ENCODE assay signal across 33 cellular contexts in the genomic region with DNA sequence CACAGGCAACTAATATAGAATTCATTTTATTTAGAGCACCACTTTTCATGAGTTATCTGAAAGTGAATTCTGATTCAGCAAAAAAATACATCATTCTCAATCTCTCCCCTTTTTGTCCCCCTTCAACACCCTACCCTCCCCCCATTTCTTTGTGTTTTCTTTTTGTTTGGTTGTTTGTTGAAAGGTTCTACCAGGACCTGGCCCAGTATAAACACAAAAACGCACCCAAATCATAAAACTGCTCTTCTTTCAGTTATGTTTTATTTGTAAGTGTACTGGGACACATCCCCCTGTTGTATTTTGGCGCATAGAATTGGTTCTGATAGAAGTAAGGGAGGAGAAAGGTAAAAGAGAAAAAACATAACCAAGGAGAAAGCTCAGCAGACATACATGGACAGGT. TPM values are rescaled to one million over a fixed set of nuclear protein-coding genes. Genes with fewer than 3 reads are reported as not detected.
"Had no signal": no experiment of that assay in that cellular context is flagged by ENCODE, and none has a peak within 500 bp of the region (broad histone marks: within the 10 kb centered on the region; RNA-seq: fewer than 3 reads in every experiment).

No MANE protein-coding gene starts in this region.

- H3K27ac Mint-ChIP-seq: activated B cell treated with CpG ODN at 0.5 μM for 24 hours; activated CD4-positive, alpha-beta memory T cell treated with anti-CD3 and anti-CD28 coated beads for 36 hours; activated naive CD4-positive, alpha-beta T cell treated with anti-CD3 and anti-CD28 coated beads for 36 hours; activated naive CD8-positive, alpha-beta T cell treated with anti-CD3 and anti-CD28 coated beads for 36 hours; activated T-helper 1 cell treated with anti-CD3 and anti-CD28 coated beads, Interleukin-12 subunit alpha, Interleukin-12 subunit beta, Interleukin-2, Interleukin-4 antibody, amounts not matched to agents 30 ng/mL and 10 ng/mL and 1 ng/mL, durations not matched to agents 14 hours and 24 hours and 36 hours had no signal

- H3K4me3 Mint-ChIP-seq: activated B cell treated with CpG ODN at 0.5 μM for 24 hours; activated CD4-positive, alpha-beta memory T cell treated with anti-CD3 and anti-CD28 coated beads for 36 hours; activated naive CD4-positive, alpha-beta T cell treated with anti-CD3 and anti-CD28 coated beads for 36 hours; activated naive CD8-positive, alpha-beta T cell treated with anti-CD3 and anti-CD28 coated beads for 36 hours; activated T-cell treated with anti-CD3 and anti-CD28 coated beads, Interleukin-2, amount 50 U/mL, for 4 hours; central memory CD8-positive, alpha-beta T cell had no signal

- ATAC-seq: activated T-cell treated with anti-CD3 and anti-CD28 coated beads, Interleukin-2, amount 50 U/mL, for 4 hours; Right ventricle myocardium inferior had no signal

- H3K36me3 Mint-ChIP-seq: activated naive CD8-positive, alpha-beta T cell treated with anti-CD3 and anti-CD28 coated beads for 36 hours had no signal

- H3K9me3 Mint-ChIP-seq: activated T-helper 1 cell treated with anti-CD3 and anti-CD28 coated beads, Interleukin-12 subunit alpha, Interleukin-12 subunit beta, Interleukin-2, Interleukin-4 antibody, amounts not matched to agents 30 ng/mL and 10 ng/mL and 1 ng/mL, durations not matched to agents 14 hours and 24 hours and 36 hours; central memory CD8-positive, alpha-beta T cell had no signal

- DNase-seq: activated B cell treated with CpG ODN at 0.5 μM for 24 hours; activated CD4-positive, alpha-beta memory T cell treated with anti-CD3 and anti-CD28 coated beads for 36 hours; activated CD4-positive, alpha-beta T cell treated with anti-CD3 and anti-CD28 coated beads for 4 hours; activated CD4-positive, alpha-beta T cell treated with anti-CD3 and anti-CD28 coated beads, Interleukin-2, amount 50 U/mL, for 1 hour; activated CD4-positive, CD25-positive, alpha-beta regulatory T cell treated with anti-CD3 and anti-CD28 coated beads, Interleukin-2, amount 50 U/mL, for 72 hours; activated CD8-positive, alpha-beta memory T cell treated with anti-CD3 and anti-CD28 coated beads, Interleukin-2, amount 50 U/mL, for 4 hours; activated gamma-delta T cell treated with Interleukin-2 at 50 U/mL for 16 hours; activated naive CD4-positive, alpha-beta T cell treated with anti-CD3 and anti-CD28 coated beads for 36 hours; activated naive CD8-positive, alpha-beta T cell treated with anti-CD3 and anti-CD28 coated beads for 36 hours; activated T-cell treated with anti-CD3 and anti-CD28 coated beads for 4 hours; activated T-cell treated with anti-CD3 and anti-CD28 coated beads, Interleukin-2, amount 50 U/mL, for 4 hours; amniotic stem cell; aorta; KG1; MG63; NCI-H1048; NCI-H1105 treated with DMSO at 0.1 percent for 48 hours; NCI-H1436; NCI-H1694; NCI-H1930; NCI-H2081 treated with DMSO at 0.1 percent for 48 hours; NCI-H226; NCI-H446 treated with DMSO at 0.1 percent for 48 hours; NCI-H524; NCI-H69; NK-92 treated with Interleukin-12 subunit alpha and Interleukin-12 subunit beta, amount 100 ng/mL, for 24 hours; PC-9; SIG-M5; T-helper 9 cell had no signal

RNA-seq across cellular contexts. Expression of a gene that starts 4.4 kb away (rescaled TPM):
- total RNA-seq: cardiac muscle cell, PC-9, Right ventricle myocardium inferior had no signal
